33 cellular contexts compared by ENCODE assay signal in genomic region chr15:98948456-98948855, GRCh38. TPM values are rescaled to one million over a fixed set of nuclear protein-coding genes. Genes with fewer than 3 reads are reported as not detected.
"Had no signal": no experiment of that assay in that cellular context is flagged by ENCODE, and none has a peak within 500 bp of the region (broad histone marks: within the 10 kb centered on the region; RNA-seq: fewer than 3 reads in every experiment).

No MANE protein-coding gene starts in this region.

- H3K9me3 Mint-ChIP-seq: activated CD4-positive, alpha-beta memory T cell treated with anti-CD3 and anti-CD28 coated beads for 36 hours; activated CD4-positive, alpha-beta T cell treated with anti-CD3 and anti-CD28 coated beads, Interleukin-2, amount 10 ng/mL, durations not matched to agents 24 days and 14 days; activated naive CD4-positive, alpha-beta T cell treated with anti-CD3 and anti-CD28 coated beads, Interleukin-2, amount 50 U/mL, for 72 hours; activated T-helper 2 cell treated with anti-CD3 and anti-CD28 coated beads, Interferon-gamma antibody, Interleukin-2, Interleukin-4, amounts not matched to agents 10 μg/mL and 5 μg/mL and 100 μg/mL, durations not matched to agents 14 hours and 24 hours and 36 hours; effector memory CD8-positive, alpha-beta T cell; naive B cell had no signal

- H3K9ac ChIP-seq: parathyroid adenoma had no signal

- H3K27ac ChIP-seq: body of pancreas, cardiac muscle cell, parathyroid adenoma, testis, upper lobe of right lung had no signal

- ATAC-seq: activated naive CD4-positive, alpha-beta T cell treated with anti-CD3 and anti-CD28 coated beads, Interleukin-2, amount 50 U/mL, for 72 hours; body of pancreas; effector memory CD8-positive, alpha-beta T cell; esophagus mucosa; left colon; right cardiac atrium; upper lobe of right lung had no signal

- H3K27ac Mint-ChIP-seq: activated CD4-positive, alpha-beta memory T cell treated with anti-CD3 and anti-CD28 coated beads for 36 hours; activated CD4-positive, alpha-beta T cell treated with anti-CD3 and anti-CD28 coated beads, Interleukin-2, amount 10 ng/mL, durations not matched to agents 24 days and 14 days; activated T-helper 2 cell treated with anti-CD3 and anti-CD28 coated beads, Interferon-gamma antibody, Interleukin-2, Interleukin-4, amounts not matched to agents 10 μg/mL and 5 μg/mL and 100 μg/mL, durations not matched to agents 14 hours and 24 hours and 36 hours had no signal

- H3K27me3 ChIP-seq: body of pancreas, cardiac muscle cell, testis, upper lobe of right lung had no signal

- H3K9me3 ChIP-seq: body of pancreas, testis, upper lobe of right lung had no signal

- H3K4me3 ChIP-seq: body of pancreas, cardiac muscle cell, testis, upper lobe of right lung had no signal

- DNase-seq: activated CD4-positive, alpha-beta memory T cell treated with anti-CD3 and anti-CD28 coated beads for 36 hours; activated CD4-positive, alpha-beta T cell treated with anti-CD3 and anti-CD28 coated beads, Interleukin-2, amount 10 ng/mL, durations not matched to agents 24 days and 14 days; activated CD4-positive, CD25-positive, alpha-beta regulatory T cell treated with anti-CD3 and anti-CD28 coated beads, Interleukin-2, amount 50 U/mL, for 72 hours; activated CD8-positive, alpha-beta memory T cell treated with anti-CD3 and anti-CD28 coated beads, Interleukin-2, amount 50 U/mL, for 4 hours; activated T-cell treated with anti-CD3 and anti-CD28 coated beads, Interleukin-2, amount 50 U/mL, for 48 hours; body of pancreas; cerebellar nuclear complex; cortex of kidney; effector memory CD8-positive, alpha-beta T cell; foreskin fibroblast; head of caudate nucleus; hippocampal formation; kidney; left colon; mammary epithelial cell; naive B cell; nucleus accumbens; right cardiac atrium; stimulated activated CD4-positive, alpha-beta T cell treated with anti-CD3 and anti-CD28 coated beads, Interleukin-2, amount 100 ng/mL, for 48 hours; stimulated activated naive CD4-positive, alpha-beta T cell treated with Interleukin-2 at 50 U/mL for 16 hours; T-helper 1 cell; testis; upper lobe of right lung had no signal

- H3K4me3 Mint-ChIP-seq: activated CD4-positive, alpha-beta memory T cell treated with anti-CD3 and anti-CD28 coated beads for 36 hours; activated CD4-positive, alpha-beta T cell treated with anti-CD3 and anti-CD28 coated beads, Interleukin-2, amount 10 ng/mL, durations not matched to agents 24 days and 14 days; effector memory CD8-positive, alpha-beta T cell had no signal

- H3K27me3 Mint-ChIP-seq: activated CD4-positive, alpha-beta memory T cell treated with anti-CD3 and anti-CD28 coated beads for 36 hours; activated CD4-positive, alpha-beta T cell treated with anti-CD3 and anti-CD28 coated beads, Interleukin-2, amount 10 ng/mL, durations not matched to agents 24 days and 14 days; effector memory CD8-positive, alpha-beta T cell; naive B cell had no signal

RNA-seq across cellular contexts. Expression of gene PGPEP1L, which starts 59.1 kb away (rescaled TPM):
- total RNA-seq: activated CD4-positive, alpha-beta memory T cell treated with anti-CD3 and anti-CD28 coated beads for 36 hours; activated CD4-positive, alpha-beta T cell treated with anti-CD3 and anti-CD28 coated beads, Interleukin-2, amount 10 ng/mL, durations not matched to agents 24 days and 14 days; activated CD8-positive, alpha-beta memory T cell treated with anti-CD3 and anti-CD28 coated beads for 36 hours; activated naive CD4-positive, alpha-beta T cell treated with anti-CD3 and anti-CD28 coated beads, Interleukin-2, amount 50 U/mL, for 72 hours; activated T-helper 2 cell treated with anti-CD3 and anti-CD28 coated beads, Interferon-gamma antibody, Interleukin-2, Interleukin-4, amounts not matched to agents 10 μg/mL and 5 μg/mL and 100 μg/mL, durations not matched to agents 14 hours and 24 hours and 36 hours; body of pancreas; cardiac muscle cell; endothelial cell of umbilical vein; esophagus mucosa; left colon; liver; mammary epithelial cell; pulmonary artery endothelial cell; upper lobe of right lung had no signal
- polyA plus RNA-seq: cardiac muscle cell, endothelial cell of umbilical vein, liver, mammary epithelial cell, neural cell had no signal
